In the genomic region with DNA sequence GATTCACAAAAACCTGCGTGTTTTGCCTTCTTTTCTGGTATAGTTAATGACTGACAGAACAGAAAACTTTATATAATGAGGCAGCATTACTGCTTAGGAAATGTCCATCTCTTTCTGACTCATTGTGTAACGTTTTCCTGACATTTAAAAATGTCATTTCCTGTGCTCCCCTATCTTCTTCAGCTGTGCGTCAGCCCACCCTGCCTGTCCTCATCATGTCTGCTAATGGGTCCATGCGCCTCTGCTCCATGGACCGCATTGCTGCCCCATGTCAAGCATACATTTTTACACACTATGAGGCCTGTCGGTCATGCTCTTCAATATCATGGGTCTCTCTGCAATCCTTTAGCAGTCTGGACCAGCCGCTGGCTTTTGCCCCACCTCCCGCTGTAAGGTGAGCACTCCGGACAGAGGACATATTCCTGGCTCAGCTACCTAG, we compare ENCODE assay signal across 2 cellular contexts.
TF ChIP-seq lines count a peak whose summit lies in the region.

No MANE protein-coding gene starts in this region.

TF ChIP-seq in A549, 52 proteins besides CTCF, POLR2A, EP300 and RAD21 (continues in another document):
- no peak for TF ChIP-seq CBX2 (IDR thresholded peaks at IDR 0.05; ENCODE audit: borderline replicate concordance, low read depth)
- no peak for TF ChIP-seq RARB (CRISPR knock-in tag; IDR thresholded peaks at IDR 0.05)
- TF ChIP-seq, protein P1, sequence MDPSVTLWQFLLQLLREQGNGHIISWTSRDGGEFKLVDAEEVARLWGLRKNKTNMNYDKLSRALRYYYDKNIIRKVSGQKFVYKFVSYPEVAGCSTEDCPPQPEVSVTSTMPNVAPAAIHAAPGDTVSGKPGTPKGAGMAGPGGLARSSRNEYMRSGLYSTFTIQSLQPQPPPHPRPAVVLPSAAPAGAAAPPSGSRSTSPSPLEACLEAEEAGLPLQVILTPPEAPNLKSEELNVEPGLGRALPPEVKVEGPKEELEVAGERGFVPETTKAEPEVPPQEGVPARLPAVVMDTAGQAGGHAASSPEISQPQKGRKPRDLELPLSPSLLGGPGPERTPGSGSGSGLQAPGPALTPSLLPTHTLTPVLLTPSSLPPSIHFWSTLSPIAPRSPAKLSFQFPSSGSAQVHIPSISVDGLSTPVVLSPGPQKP (IDR thresholded peaks at IDR 0.05; ENCODE audit: low read depth, low read length), result no peak
- 0 out of 5 replicates have a peak, but pooled peaks have one; percentile 25 to 34 for TF ChIP-seq JUN (IDR thresholded peaks at IDR 0.05)
- no peak for TF ChIP-seq HDAC2 (IDR thresholded peaks at IDR 0.05)
- no peak for TF ChIP-seq CHD4 (IDR thresholded peaks at IDR 0.05; ENCODE audit: borderline replicate concordance)
- 0 out of 2 replicates have a peak, but pooled peaks have one; percentile 26 for TF ChIP-seq MYC (IDR thresholded peaks at IDR 0.05; ENCODE audit: borderline replicate concordance, low read length)
- TF ChIP-seq FOXS1 (CRISPR knock-in tag; IDR thresholded peaks at IDR 0.05), result no peak
- no peak for TF ChIP-seq RNF2 (IDR thresholded peaks at IDR 0.05; ENCODE audit: borderline replicate concordance, low read depth)
- TF ChIP-seq NFE2L2 (conservative IDR thresholded peaks at IDR 0.05; ENCODE audit: low read length), result no peak
- peak; percentile 75 for TF ChIP-seq JUNB (IDR thresholded peaks at IDR 0.05)
- TF ChIP-seq GATA3 (IDR thresholded peaks at IDR 0.05; ENCODE audit: borderline replicate concordance), result peak; percentile 54; the same call in 1 of the 2 replicates
- no peak for TF ChIP-seq RFX5 (IDR thresholded peaks at IDR 0.05)
- TF ChIP-seq, protein P2, sequence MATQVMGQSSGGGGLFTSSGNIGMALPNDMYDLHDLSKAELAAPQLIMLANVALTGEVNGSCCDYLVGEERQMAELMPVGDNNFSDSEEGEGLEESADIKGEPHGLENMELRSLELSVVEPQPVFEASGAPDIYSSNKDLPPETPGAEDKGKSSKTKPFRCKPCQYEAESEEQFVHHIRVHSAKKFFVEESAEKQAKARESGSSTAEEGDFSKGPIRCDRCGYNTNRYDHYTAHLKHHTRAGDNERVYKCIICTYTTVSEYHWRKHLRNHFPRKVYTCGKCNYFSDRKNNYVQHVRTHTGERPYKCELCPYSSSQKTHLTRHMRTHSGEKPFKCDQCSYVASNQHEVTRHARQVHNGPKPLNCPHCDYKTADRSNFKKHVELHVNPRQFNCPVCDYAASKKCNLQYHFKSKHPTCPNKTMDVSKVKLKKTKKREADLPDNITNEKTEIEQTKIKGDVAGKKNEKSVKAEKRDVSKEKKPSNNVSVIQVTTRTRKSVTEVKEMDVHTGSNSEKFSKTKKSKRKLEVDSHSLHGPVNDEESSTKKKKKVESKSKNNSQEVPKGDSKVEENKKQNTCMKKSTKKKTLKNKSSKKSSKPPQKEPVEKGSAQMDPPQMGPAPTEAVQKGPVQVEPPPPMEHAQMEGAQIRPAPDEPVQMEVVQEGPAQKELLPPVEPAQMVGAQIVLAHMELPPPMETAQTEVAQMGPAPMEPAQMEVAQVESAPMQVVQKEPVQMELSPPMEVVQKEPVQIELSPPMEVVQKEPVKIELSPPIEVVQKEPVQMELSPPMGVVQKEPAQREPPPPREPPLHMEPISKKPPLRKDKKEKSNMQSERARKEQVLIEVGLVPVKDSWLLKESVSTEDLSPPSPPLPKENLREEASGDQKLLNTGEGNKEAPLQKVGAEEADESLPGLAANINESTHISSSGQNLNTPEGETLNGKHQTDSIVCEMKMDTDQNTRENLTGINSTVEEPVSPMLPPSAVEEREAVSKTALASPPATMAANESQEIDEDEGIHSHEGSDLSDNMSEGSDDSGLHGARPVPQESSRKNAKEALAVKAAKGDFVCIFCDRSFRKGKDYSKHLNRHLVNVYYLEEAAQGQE (IDR thresholded peaks at IDR 0.05), result no peak
- no peak for TF ChIP-seq TP53 (CRISPR knock-in tag; IDR thresholded peaks at IDR 0.05)
- TF ChIP-seq ZFP36 (IDR thresholded peaks at IDR 0.05; ENCODE audit: borderline replicate concordance, partially characterized antibody), result no peak
- TF ChIP-seq, protein P3, sequence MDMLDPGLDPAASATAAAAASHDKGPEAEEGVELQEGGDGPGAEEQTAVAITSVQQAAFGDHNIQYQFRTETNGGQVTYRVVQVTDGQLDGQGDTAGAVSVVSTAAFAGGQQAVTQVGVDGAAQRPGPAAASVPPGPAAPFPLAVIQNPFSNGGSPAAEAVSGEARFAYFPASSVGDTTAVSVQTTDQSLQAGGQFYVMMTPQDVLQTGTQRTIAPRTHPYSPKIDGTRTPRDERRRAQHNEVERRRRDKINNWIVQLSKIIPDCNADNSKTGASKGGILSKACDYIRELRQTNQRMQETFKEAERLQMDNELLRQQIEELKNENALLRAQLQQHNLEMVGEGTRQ (IDR thresholded peaks at IDR 0.05), result no peak
- TF ChIP-seq RCOR1 (IDR thresholded peaks at IDR 0.05; ENCODE audit: low read depth, low read length), result no peak
- no peak for TF ChIP-seq ESRRA (IDR thresholded peaks at IDR 0.05; ENCODE audit: borderline replicate concordance, low read length)
- TF ChIP-seq KDM1A (IDR thresholded peaks at IDR 0.05; ENCODE audit: low read depth), result no peak
- TF ChIP-seq NR3C1 (IDR thresholded peaks at IDR 0.05), result no peak
- peak; percentile 57 for TF ChIP-seq FOSL2 (IDR thresholded peaks at IDR 0.05)
- peak; percentile 59 for TF ChIP-seq FOSL2 (CRISPR knock-in tag; IDR thresholded peaks at IDR 0.05)
- no peak for TF ChIP-seq MAFK (IDR thresholded peaks at IDR 0.05; ENCODE audit: partially characterized antibody)
- TF ChIP-seq TFCP2L1 (CRISPR knock-in tag; IDR thresholded peaks at IDR 0.05), result no peak
- TF ChIP-seq, protein P4, sequence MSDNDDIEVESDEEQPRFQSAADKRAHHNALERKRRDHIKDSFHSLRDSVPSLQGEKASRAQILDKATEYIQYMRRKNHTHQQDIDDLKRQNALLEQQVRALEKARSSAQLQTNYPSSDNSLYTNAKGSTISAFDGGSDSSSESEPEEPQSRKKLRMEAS (IDR thresholded peaks at IDR 0.05), result peak; percentile 73
- TF ChIP-seq ZNF302 (CRISPR knock-in tag; IDR thresholded peaks at IDR 0.05), result no peak
- no peak for TF ChIP-seq EHF (CRISPR knock-in tag; IDR thresholded peaks at IDR 0.05)
- TF ChIP-seq ZSCAN20 (CRISPR knock-in tag; IDR thresholded peaks at IDR 0.05), result no peak
- TF ChIP-seq NPAS2 (CRISPR knock-in tag; IDR thresholded peaks at IDR 0.05; ENCODE audit: borderline replicate concordance), result no peak
- no peak for TF ChIP-seq FOSB (CRISPR knock-in tag; IDR thresholded peaks at IDR 0.05)
- no peak for TF ChIP-seq MAZ (IDR thresholded peaks at IDR 0.05; ENCODE audit: borderline replicate concordance, low read depth, low read length)
- no peak for TF ChIP-seq POLR2AphosphoS2 (conservative IDR thresholded peaks at IDR 0.05; ENCODE audit: low read length)
- TF ChIP-seq HOXB5 (CRISPR knock-in tag; IDR thresholded peaks at IDR 0.05), result no peak
- no peak for TF ChIP-seq HOXA7 (CRISPR knock-in tag; IDR thresholded peaks at IDR 0.05)
- 0 out of 4 replicates have a peak, but pooled peaks of 1 of the 2 experiments have one; percentile 45 for TF ChIP-seq CEBPB (IDR thresholded peaks at IDR 0.05)
- TF ChIP-seq HOXB13 (CRISPR knock-in tag; IDR thresholded peaks at IDR 0.05; ENCODE audit: low read depth), result no peak
- TF ChIP-seq ZC3H11A (IDR thresholded peaks at IDR 0.05), result no peak
- TF ChIP-seq CHD2 (IDR thresholded peaks at IDR 0.05; ENCODE audit: low read length, partially characterized antibody), result no peak
- TF ChIP-seq EHMT2 (IDR thresholded peaks at IDR 0.05; ENCODE audit: low read depth), result no peak

TF ChIP-seq in IMR-90, 13 proteins besides CTCF, POLR2A, EP300 and RAD21:
- TF ChIP-seq, protein P1 (IDR thresholded peaks at IDR 0.05; ENCODE audit: borderline replicate concordance, low read depth, low read length), result no peak
